In the genomic region with DNA sequence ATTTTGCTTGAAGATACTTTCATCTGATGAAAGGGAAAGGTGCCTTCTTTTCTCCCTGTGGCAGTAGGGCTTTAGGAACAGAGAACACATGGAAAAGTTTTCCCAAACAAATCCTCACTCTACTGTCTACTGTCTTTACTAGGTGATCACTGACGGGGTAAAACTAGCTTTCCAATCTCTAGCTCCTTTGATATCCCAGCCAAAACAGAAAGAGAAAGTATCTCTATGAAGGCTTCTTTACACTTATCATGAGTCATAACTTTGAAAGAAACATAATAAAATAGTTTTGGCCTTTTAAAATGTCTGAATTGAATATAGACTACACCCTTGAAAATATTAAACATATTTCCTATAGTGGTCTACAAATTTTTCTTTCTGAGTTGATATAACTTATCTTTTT, we compare ENCODE assay signal across 12 cellular contexts.
DNase-seq lines count a peak whose midpoint lies in the region; ATAC-seq and TF ChIP-seq lines count a peak whose summit lies in the region.
"Had no signal": no experiment of that assay in that cellular context is flagged by ENCODE, and none has a peak within 500 bp of the region (broad histone marks: within the 10 kb centered on the region; RNA-seq: fewer than 3 reads in every experiment).

No MANE protein-coding gene starts in this region.

- peak overlapping the region; percentile 83 for H3K4me3 Mint-ChIP-seq in HFFc6
- H3K4me3 Mint-ChIP-seq in activated naive CD8-positive, alpha-beta T cell treated with anti-CD3 and anti-CD28 coated beads for 36 hours, result peak overlapping the region; percentile 20

- H3K27me3 Mint-ChIP-seq in HFFc6 (ENCODE audit: insufficient read depth), result 0 out of 2 replicates have a peak, but pooled peaks cover 1% of the 10 kb centered on the region
- no peaks in the 10 kb centered on the region for H3K27me3 Mint-ChIP-seq in activated naive CD8-positive, alpha-beta T cell treated with anti-CD3 and anti-CD28 coated beads for 36 hours

- no peak overlapping the region for H3K4me3 ChIP-seq in fibroblast of villous mesenchyme (ENCODE audit: low read depth, low read length)
- H3K4me3 ChIP-seq: dorsolateral prefrontal cortex had no signal

- TF ChIP-seq CTCF in HFFc6 (IDR thresholded peaks at IDR 0.05) (no peak), fibroblast of villous mesenchyme (IDR thresholded peaks at IDR 0.05; ENCODE audit: insufficient read depth, low read depth, low read length) (no peak)

- no peaks in the 10 kb centered on the region for H3K9me3 Mint-ChIP-seq in HFFc6
- H3K9me3 Mint-ChIP-seq in activated naive CD8-positive, alpha-beta T cell treated with anti-CD3 and anti-CD28 coated beads for 36 hours, result peaks cover 10% of the 10 kb centered on the region

- H3K4me1 Mint-ChIP-seq in HFFc6 (ENCODE audit: low read depth), result peaks cover 20% of the 10 kb centered on the region
- H3K4me1 Mint-ChIP-seq in activated naive CD8-positive, alpha-beta T cell treated with anti-CD3 and anti-CD28 coated beads for 36 hours, result peaks cover 13% of the 10 kb centered on the region

- intact Hi-C loops in sciatic nerve (cut with DNase I), result no loop called here

- H3K27ac Mint-ChIP-seq in HFFc6, result peak overlapping the region; percentile 88
- peak overlapping the region; percentile 86 for H3K27ac Mint-ChIP-seq in activated naive CD8-positive, alpha-beta T cell treated with anti-CD3 and anti-CD28 coated beads for 36 hours

- DNase-seq in AG08395 (ENCODE audit: low spot score) (peak; percentile 4), HFFc6 (no peak), fibroblast of villous mesenchyme (ENCODE audit: low read depth) (peak; percentile 72), sciatic nerve (ENCODE audit: low spot score) (no peak), dedifferentiated amniotic fluid mesenchymal stem cell (ENCODE audit: extremely low spot score) (no peak), NCI-H2171 treated with DMSO at 0.1 percent for 48 hours (lab: John Stamatoyannopoulos, UW) (no peak), KG1 (lab: John Stamatoyannopoulos, UW) (no peak)
- DNase-seq in activated naive CD8-positive, alpha-beta T cell treated with anti-CD3 and anti-CD28 coated beads for 36 hours, result no peak
- DNase-seq: activated CD8-positive, alpha-beta memory T cell treated with anti-CD3 and anti-CD28 coated beads, Interleukin-2, amount 50 U/mL, for 4 hours; dorsolateral prefrontal cortex; NCI-H1436; NCI-H774 had no signal

- H3K36me3 Mint-ChIP-seq in HFFc6 (ENCODE audit: low read depth), result no peaks in the 10 kb centered on the region
- peaks cover 14% of the 10 kb centered on the region for H3K36me3 Mint-ChIP-seq in activated naive CD8-positive, alpha-beta T cell treated with anti-CD3 and anti-CD28 coated beads for 36 hours

- ATAC-seq in sciatic nerve, result no peak

Comparison
In these comparisons a context has a peak if more than half of its experiments do, and no peak if none do; other contexts are left out.
1. DNase-seq: peak in AG08395 (single experiment) and fibroblast of villous mesenchyme (single experiment); none in HFFc6 (single experiment), activated naive CD8-positive, alpha-beta T cell treated with anti-CD3 and anti-CD28 coated beads for 36 hours (single experiment), sciatic nerve (single experiment), dedifferentiated amniotic fluid mesenchymal stem cell (single experiment), NCI-H2171 treated with DMSO at 0.1 percent for 48 hours (single experiment) and KG1 (single experiment).